In the genomic region with DNA sequence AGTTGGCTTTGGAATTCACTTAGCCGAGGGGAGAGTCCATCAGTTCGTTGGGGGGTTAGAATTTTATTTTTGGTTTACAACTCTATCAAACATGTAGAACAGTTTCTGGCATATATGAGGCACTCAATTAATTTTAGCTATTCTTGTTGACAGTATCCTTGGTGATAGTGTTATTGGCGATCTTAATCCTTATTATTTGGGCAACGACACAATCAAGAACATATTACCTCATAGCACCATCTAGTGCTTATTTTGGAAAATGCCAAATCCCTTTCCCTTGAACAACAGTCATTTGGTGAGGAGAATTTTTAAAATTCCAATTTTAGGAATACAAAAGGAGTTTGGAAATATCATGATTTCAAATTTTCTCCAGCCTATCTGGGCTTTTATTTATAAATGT, we compare ENCODE assay signal across 8 cellular contexts. TPM values are rescaled to one million over a fixed set of nuclear protein-coding genes. Genes with fewer than 3 reads are reported as not detected.
A peak's percentile ranks its signal among the peaks of the same experiment; 100 is the strongest.
DNase-seq lines count a peak whose midpoint lies in the region; ATAC-seq and TF ChIP-seq lines count a peak whose summit lies in the region.

No MANE protein-coding gene starts in this region.

- H3K9me3 ChIP-seq in right atrium auricular region = no peaks in the 10 kb centered on the region
- no peaks in the 10 kb centered on the region for H3K9me3 ChIP-seq in hepatocyte (ENCODE audit: low read depth)

- WGBS in hepatocyte (ENCODE audit: low lambda C conversion rate, missing lambda C conversion rate) = 60% methylated on average over 4 of the region's 4 CpGs

- H4K20me1 ChIP-seq in hepatocyte (ENCODE audit: insufficient read depth, poor library complexity, severe bottlenecking) = no peaks in the 10 kb centered on the region

- H3K9me2 ChIP-seq in hepatocyte (replicated peaks; ENCODE audit: insufficient read depth) = no peaks in the 10 kb centered on the region

- no peaks in the 10 kb centered on the region for H3K4me1 ChIP-seq in right atrium auricular region
- no peaks in the 10 kb centered on the region for H3K4me1 ChIP-seq in hepatocyte (ENCODE audit: insufficient read depth)

- H3K36me3 ChIP-seq in right atrium auricular region (no peaks in the 10 kb centered on the region), hepatocyte (replicated peaks; ENCODE audit: insufficient read depth, low read depth) (no peaks in the 10 kb centered on the region)

- H3K27me3 ChIP-seq in right atrium auricular region = no peaks in the 10 kb centered on the region
- H3K27me3 ChIP-seq in hepatocyte = no peaks in the 10 kb centered on the region

- no peak overlapping the region for H3K27ac ChIP-seq in right atrium auricular region
- H3K27ac ChIP-seq in hepatocyte = no peak overlapping the region

- H3K4me3 ChIP-seq in right atrium auricular region = no peak overlapping the region
- no peak overlapping the region for H3K4me3 ChIP-seq in hepatocyte

- ATAC-seq in Right ventricle myocardium inferior (no peak), GM19455 (IDR thresholded peaks at IDR 0.05; ENCODE audit: unreplicated experiment) (no peak)

- intact Hi-C loops in Right ventricle myocardium inferior (cut with DNase I) = loop anchor here (5.0 to 10.0 kb wide), 2 partner anchors 71 to 103 kb away; no protein-coding TSS in a partner anchor

- TF ChIP-seq CTCF in right atrium auricular region (IDR thresholded peaks at IDR 0.05) = peak; percentile 18 to 65
- peak; percentile 47 for TF ChIP-seq CTCF in hepatocyte (IDR thresholded peaks at IDR 0.05; ENCODE audit: poor library complexity)

- H3K4me2 ChIP-seq in hepatocyte = no peak overlapping the region

- DNase-seq in right atrium auricular region (ENCODE audit: low spot score) (no peak), Right ventricle myocardium inferior (ENCODE audit: missing footprints) (no peak), SK-MEL-5 (ENCODE audit: low read depth, low spot score) (peak; percentile 40), hepatocyte (ENCODE audit: low spot score) (no peak), foreskin melanocyte (no peak)
- DNase-seq in stimulated activated CD4-positive, alpha-beta T cell treated with anti-CD3 and anti-CD28 coated beads, Interleukin-4, amount 100 ng/mL, for 24 hours = no peak
- no peak for DNase-seq in stimulated activated naive CD4-positive, alpha-beta T cell (lab: John Stamatoyannopoulos, UW)

- in situ Hi-C loops in SK-MEL-5 (cut with HindIII; ENCODE audit: low pct_unique_long_range_greater_than_20kb, low sequenced_read_pairs) = no loop called here

- H3K79me2 ChIP-seq in hepatocyte = no peaks in the 10 kb centered on the region

- H2AFZ ChIP-seq in hepatocyte = no peak overlapping the region

RNA-seq across cellular contexts. Expression of gene PGRMC1, which starts 17.9 kb away (rescaled TPM):
- total RNA-seq in right atrium auricular region (10 to 100 TPM; 26.8 to 42.7 TPM), Right ventricle myocardium inferior (21.9 TPM), hepatocyte (283 and 307 TPM in 2 replicates)
- 93.8 and 109 TPM in 2 replicates for total RNA-seq in SK-MEL-5 (2014; rRNA removed; shearing (Covaris generic))
- polyA plus RNA-seq in SK-MEL-5 (2015; cell fraction: cytosol; rRNA removed) = 87.1 and 89.1 TPM in 2 replicates
- 15.5 and 24.1 TPM in 2 replicates for polyA plus RNA-seq in SK-MEL-5 (2015; cell fraction: nucleus; rRNA removed)
- 152 and 163 TPM in 2 replicates for polyA plus RNA-seq in hepatocyte
